Comparison of ENCODE assay signal across 1 cellular context in the genomic region with DNA sequence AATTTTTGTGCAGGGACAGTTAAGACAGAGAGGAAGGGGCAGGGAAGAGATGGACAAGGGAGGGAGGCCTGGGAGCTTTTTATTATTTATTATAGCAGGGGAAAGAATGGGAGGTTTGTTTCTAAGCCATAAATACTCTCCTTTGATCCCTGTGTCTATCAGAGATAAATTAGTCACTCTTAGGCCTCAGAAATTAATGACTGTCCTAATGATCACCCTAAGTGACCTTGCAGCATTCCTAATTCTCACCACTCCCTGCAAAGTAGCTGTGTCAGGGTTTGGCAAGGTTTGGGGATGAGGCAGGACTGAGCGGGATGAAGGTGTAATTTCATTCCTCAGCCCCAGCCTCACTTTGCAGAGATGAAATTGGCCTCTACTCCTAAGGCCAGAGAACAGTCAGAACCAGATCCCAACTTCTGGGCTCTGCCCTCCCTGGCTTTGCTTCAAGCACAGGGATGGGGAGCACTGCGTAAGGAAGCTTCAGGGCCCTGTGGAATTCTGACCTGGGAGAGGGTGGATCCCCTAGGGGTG.
TF ChIP-seq lines count a peak whose summit lies in the region.

No MANE protein-coding gene starts in this region.

TF ChIP-seq in H1, 55 proteins besides CTCF, POLR2A, EP300 and RAD21:
- TF ChIP-seq GABPA (IDR thresholded peaks at IDR 0.05; ENCODE audit: borderline replicate concordance, insufficient read depth, low read length): no peak
